1 cellular context compared by ENCODE assay signal in genomic region chr16:87841608-87842208, GRCh38.
TF ChIP-seq lines count a peak whose summit lies in the region.

No MANE protein-coding gene starts in this region.

TF ChIP-seq in K562, 482 proteins besides CTCF, POLR2A, EP300 and RAD21:
- no peak for TF ChIP-seq GABPB1 (CRISPR knock-in tag; IDR thresholded peaks at IDR 0.05)
- no peak for TF ChIP-seq UBTF (IDR thresholded peaks at IDR 0.05; ENCODE audit: borderline replicate concordance in 1 of 2, low read depth in 2 of 2, low read length in 2 of 2)
- TF ChIP-seq POLR2AphosphoS5 (IDR thresholded peaks at IDR 0.05; ENCODE audit: control insufficient read depth, insufficient read depth, low read depth, low read length): 0 out of 2 replicates have a peak, but pooled peaks have one; percentile 9
- peak; percentile 14; the same call in 1 of the 2 replicates for TF ChIP-seq RBFOX2 (IDR thresholded peaks at IDR 0.05; ENCODE audit: low read depth, low read length)
- peak; percentile 69 for TF ChIP-seq RBM22 (IDR thresholded peaks at IDR 0.05; ENCODE audit: low read depth, low read length, poor library complexity, severe bottlenecking)
- peak; percentile 62 for TF ChIP-seq POLR2G (IDR thresholded peaks at IDR 0.05; ENCODE audit: low read depth, low read length)
